Comparison of ENCODE assay signal across 8 cellular contexts in the genomic region with DNA sequence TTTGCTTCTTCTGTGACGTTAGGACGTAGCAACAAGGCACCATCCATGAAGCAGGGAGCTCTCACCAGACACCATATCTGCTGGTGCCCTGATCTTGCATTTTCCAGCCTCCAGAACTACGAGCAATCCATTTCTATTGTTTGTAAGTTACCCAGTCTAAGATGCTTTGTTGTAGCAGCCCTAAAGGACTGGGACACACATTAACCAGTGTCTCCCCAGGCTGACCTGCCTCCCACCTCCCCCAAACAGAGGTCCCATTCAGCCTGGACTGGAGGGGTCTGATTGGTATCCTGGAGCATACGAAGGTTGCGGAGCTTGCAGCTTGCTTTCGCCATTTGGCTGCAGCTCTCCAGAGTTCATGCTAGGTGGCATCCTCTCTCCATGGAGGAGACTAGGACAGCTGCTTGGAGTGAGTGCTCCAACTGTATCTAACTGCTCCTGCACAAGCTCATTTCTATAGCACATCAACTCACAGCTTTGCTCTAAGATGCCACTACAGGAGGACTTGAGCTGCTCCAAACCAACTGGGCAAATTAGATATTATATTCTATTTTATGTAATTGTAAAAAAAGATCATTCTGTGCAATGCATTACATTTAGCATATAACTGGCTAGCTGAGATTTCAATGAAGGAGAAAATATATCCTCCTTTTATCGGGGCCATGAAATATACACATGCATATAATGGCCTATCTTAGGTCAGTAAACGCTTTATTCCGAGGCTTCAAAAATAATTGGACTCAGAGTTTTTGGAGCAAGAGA. TPM values are rescaled to one million over a fixed set of nuclear protein-coding genes. Genes with fewer than 3 reads are reported as not detected.
DNase-seq lines count a peak whose midpoint lies in the region; ATAC-seq and TF ChIP-seq lines count a peak whose summit lies in the region.

No MANE protein-coding gene starts in this region.

- TF ChIP-seq CTCF in PC-3 (conservative IDR thresholded peaks at IDR 0.05; ENCODE audit: low read depth, low read length): peak; percentile 76
- TF ChIP-seq CTCF in adrenal gland (IDR thresholded peaks at IDR 0.05): peak; percentile 46 to 85 (median 76)
- peak; percentile 87 for TF ChIP-seq CTCF in cardiac muscle cell (IDR thresholded peaks at IDR 0.05; ENCODE audit: low read depth, low read length)

- WGBS in adrenal gland, 4 donors: 31 to 45% (median 38%) methylated on average over 9 of the region's 9 CpGs

- H3K9me2 ChIP-seq in PC-3 (replicated peaks; ENCODE audit: low read length): no peaks in the 10 kb centered on the region

- POLR2A ChIA-PET in PC-3 (lab: Charles Lee; ENCODE audit: unreplicated experiment): interaction anchor here (0.5 to 0.7 kb wide), 2 partner anchors 72 to 199 kb away, joined by 3 to 7 read pairs; no protein-coding TSS in a partner anchor

- CTCF ChIA-PET in PC-3 (lab: Charles Lee): interaction anchor here (0.6 to 1.4 kb wide), 13 partner anchors 9 to 585 kb away, joined by 3 to 7 read pairs (median 4); a partner anchor contains a TSS

- no peaks in the 10 kb centered on the region for H3K36me3 ChIP-seq in PC-3 (ENCODE audit: low read depth, low read length)
- no peaks in the 10 kb centered on the region for H3K36me3 ChIP-seq in adrenal gland (replicated peaks in 1 of 2)
- H3K36me3 ChIP-seq in cardiac muscle cell: no peaks in the 10 kb centered on the region

- no TSS peak for BruUV-seq in PC-3 (replicated peaks; lab: Mats Ljungman, UMichigan)

- TF ChIP-seq POLR2A in adrenal gland (IDR thresholded peaks at IDR 0.05): no peak

- H3K4me2 ChIP-seq in PC-3 (ENCODE audit: low read length): no peak overlapping the region

- H3K79me2 ChIP-seq in PC-3 (ENCODE audit: low read length): no peaks in the 10 kb centered on the region

- H3K4me3 ChIP-seq in PC-3 (ENCODE audit: low read length) (no peak overlapping the region), adrenal gland (no peak overlapping the region), cardiac muscle cell (no peak overlapping the region)

- no peak overlapping the region for H3K9ac ChIP-seq in PC-3 (ENCODE audit: low read length)

- ATAC-seq in HG03354 (IDR thresholded peaks at IDR 0.05; ENCODE audit: poor library complexity, severe bottlenecking, unreplicated experiment) (peak; percentile 81), PC-3 (peak; percentile 88), GM19324 (IDR thresholded peaks at IDR 0.05; ENCODE audit: low FRiP score, unreplicated experiment) (no peak)

- peak; percentile 69 for DNase-seq in activated effector memory CD4-positive, alpha-beta T cell treated with anti-CD3 and anti-CD28 coated beads, Interleukin-2, amount 50 U/mL, for 16 hours
- no peak for DNase-seq in activated effector memory CD4-positive, alpha-beta T cell treated with Interleukin-2 at 50 U/mL for 16 hours
- DNase-seq in PC-3 (peak; percentile 70), adrenal gland (peak; percentile 66 to 86 (median 76)), cardiac muscle cell (ENCODE audit: low read depth in 1 of 2, low spot score in 1 of 2) (peak; percentile 80 to 92), pons (ENCODE audit: low spot score) (peak; percentile 91)

- H3K4me1 ChIP-seq in PC-3 (ENCODE audit: insufficient read depth, low read length) (peaks cover 18% of the 10 kb centered on the region), adrenal gland (replicated peaks in 1 of 2) (no peaks in the 10 kb centered on the region), cardiac muscle cell (ENCODE audit: low read depth) (peaks cover 8% of the 10 kb centered on the region)

- no peaks in the 10 kb centered on the region for H3F3A ChIP-seq in PC-3 (ENCODE audit: low read length, unreplicated experiment)

- no peaks in the 10 kb centered on the region for H3K27me3 ChIP-seq in PC-3 (ENCODE audit: low read length)
- H3K27me3 ChIP-seq in adrenal gland: no peaks in the 10 kb centered on the region
- no peaks in the 10 kb centered on the region for H3K27me3 ChIP-seq in cardiac muscle cell

- no peak overlapping the region for H2AFZ ChIP-seq in PC-3 (ENCODE audit: low read length)

- H4K20me1 ChIP-seq in PC-3 (ENCODE audit: low read length): no peaks in the 10 kb centered on the region

- H3K9me3 ChIP-seq in PC-3 (ENCODE audit: low read length) (no peaks in the 10 kb centered on the region), adrenal gland (replicated peaks in 1 of 3) (no peaks in the 10 kb centered on the region), cardiac muscle cell (ENCODE audit: low read depth) (no peaks in the 10 kb centered on the region)

- H3K27ac ChIP-seq in PC-3 (ENCODE audit: low read length) (no peak overlapping the region), adrenal gland (no peak overlapping the region), cardiac muscle cell (no peak overlapping the region)

- intact Hi-C loops in PC-3 (cut with micrococcal nuclease): loop anchor here (1.0 to 5.0 kb wide), 3 partner anchors 218 to 343 kb away; a partner anchor contains a TSS
- intact Hi-C loops in adrenal gland (cut with DNase I): loop anchor here in 1 of 2 donors (2.0 kb wide), 1 partner anchor 245 kb away; no protein-coding TSS in a partner anchor

RNA-seq across cellular contexts. Expression of a gene that starts 8.0 kb away (rescaled TPM):
- total RNA-seq in PC-3 (2014; rRNA removed): 4.5 and 5.0 TPM in 2 replicates
- total RNA-seq in adrenal gland: 10 to 100 TPM; 13.8 to 96.4 (median 21.5) TPM
- polyA plus RNA-seq in adrenal gland: 10 to 100 TPM in 1 of 3 donors, 1 to 10 TPM in 2; 9.3 to 68.4 (median 9.8) TPM
- 9.2 and 18.3 TPM in 2 replicates for total RNA-seq in cardiac muscle cell
- polyA plus RNA-seq in cardiac muscle cell: 3.5 and 10.1 TPM in 2 replicates

RNA-seq across cellular contexts. Expression of a gene that starts 20.8 kb away (rescaled TPM):
- total RNA-seq in PC-3 (2014; rRNA removed) (125 and 153 TPM in 2 replicates), adrenal gland (100 to 1,000 TPM; 306 to 628 (median 425) TPM), cardiac muscle cell (116 and 204 TPM in 2 replicates)
- polyA plus RNA-seq in adrenal gland (100 to 1,000 TPM; 150 to 596 (median 200) TPM), cardiac muscle cell (360 and 413 TPM in 2 replicates)

RNA-seq across cellular contexts. Expression of a gene that starts 33.9 kb away (rescaled TPM):
- 23.6 and 32.8 TPM in 2 replicates for total RNA-seq in PC-3 (2014; rRNA removed)
- total RNA-seq in adrenal gland: 10 to 100 TPM; 31.0 to 55.7 (median 45.8) TPM
- 100 to 1,000 TPM in 2 of 3 donors, 10 to 100 TPM in 1; 53.6 to 135 (median 102) TPM for polyA plus RNA-seq in adrenal gland
- 21.4 and 25.9 TPM in 2 replicates for total RNA-seq in cardiac muscle cell
- polyA plus RNA-seq in cardiac muscle cell: 51.5 and 53.2 TPM in 2 replicates
